In genomic region chr10:79404690-79405131, GRCh38 we compare ENCODE assay signal across 13 cellular contexts. TPM values are rescaled to one million over a fixed set of nuclear protein-coding genes. Genes with fewer than 3 reads are reported as not detected.
DNase-seq lines count a peak whose midpoint lies in the region; ATAC-seq and TF ChIP-seq lines count a peak whose summit lies in the region.
"Had no signal": no experiment of that assay in that cellular context is flagged by ENCODE, and none has a peak within 500 bp of the region (broad histone marks: within the 10 kb centered on the region; RNA-seq: fewer than 3 reads in every experiment).

No MANE protein-coding gene starts in this region.

- H3K9me2 ChIP-seq in GM23248 (ENCODE audit: insufficient read depth): no peaks in the 10 kb centered on the region

- DNase-seq in GM23248 (no peak), caudate nucleus (lab: John Stamatoyannopoulos, UW) (no peak), left lung (peak; percentile 29 to 34), sciatic nerve (ENCODE audit: low spot score) (peak; percentile 53), NCI-H187 (lab: John Stamatoyannopoulos, UW) (no peak), glomerular visceral epithelial cell (ENCODE audit: extremely low spot score) (no peak)
- DNase-seq: activated T-cell treated with anti-CD3 and anti-CD28 coated beads, Interleukin-2, amount 50 U/mL, for 1 hour; DMS79; NCI-H1694 treated with DMSO at 0.1 percent for 48 hours had no signal

- TF ChIP-seq CTCF in left lung (IDR thresholded peaks at IDR 0.05): no peak

- peak overlapping the region; percentile 62 for H3K4me2 ChIP-seq in GM23248 (ENCODE audit: unreplicated experiment)

- peaks cover 32% of the 10 kb centered on the region for H3F3A ChIP-seq in GM23248 (ENCODE audit: insufficient read depth)

- no peaks in the 10 kb centered on the region for H3K9me3 ChIP-seq in GM23248 (ENCODE audit: low read depth)
- no peaks in the 10 kb centered on the region for H3K9me3 ChIP-seq in left lung

- peaks cover 82% of the 10 kb centered on the region for H3K4me1 ChIP-seq in GM23248 (ENCODE audit: insufficient read depth)
- H3K4me1 ChIP-seq in left lung: peaks cover 66 to 88% of the 10 kb centered on the region in 2 donors

- no peaks in the 10 kb centered on the region for H3K27me3 ChIP-seq in GM23248 (replicated peaks; ENCODE audit: insufficient read depth)
- H3K27me3 ChIP-seq in left lung: peaks cover 0 to 16% of the 10 kb centered on the region in 2 donors

- H4K20me1 ChIP-seq in GM23248 (ENCODE audit: insufficient read depth): no peaks in the 10 kb centered on the region

- H3K4me3 ChIP-seq in GM23248: peak overlapping the region; percentile 23
- no peak overlapping the region for H3K4me3 ChIP-seq in left lung

- WGBS in GM23248 (ENCODE audit: low coverage in 1 of 2, low lambda C conversion rate in 2 of 2, missing lambda C conversion rate in 2 of 2), 2 experiments: 61 to 71% methylated on average over 5 of the region's 5 CpGs

- no peak overlapping the region for H2AFZ ChIP-seq in GM23248

- H3K79me2 ChIP-seq in GM23248 (ENCODE audit: insufficient read depth): peaks cover 56% of the 10 kb centered on the region

- H3K27ac ChIP-seq in GM23248: peak overlapping the region; percentile 57
- H3K27ac ChIP-seq in caudate nucleus (ENCODE audit: low read depth, low read length): peak overlapping the region; percentile 98
- H3K27ac ChIP-seq in left lung: peak overlapping the region; percentile 26 to 79

- in situ Hi-C loops in GM23248 (cut with MboI): no loop called here

- 0 out of 2 replicates have a peak, but pooled peaks cover 3% of the 10 kb centered on the region for H3K36me3 ChIP-seq in GM23248 (ENCODE audit: low read depth)
- no peaks in the 10 kb centered on the region for H3K36me3 ChIP-seq in left lung

- peak overlapping the region; percentile 54; the same call in 1 of the 2 replicates for H3K9ac ChIP-seq in GM23248

- intact Hi-C loops in left lung (cut with DNase I) (loop anchor here in 1 of 2 donors (5.0 kb wide), 1 partner anchor 38 kb away; no protein-coding TSS in a partner anchor), sciatic nerve (cut with DNase I) (loop anchor here (5.0 kb wide), 1 partner anchor 38 kb away; no protein-coding TSS in a partner anchor)

- no peak for ATAC-seq in left lung
- ATAC-seq in sciatic nerve: no peak
- ATAC-seq in HG03139 (IDR thresholded peaks at IDR 0.05; ENCODE audit: unreplicated experiment): no peak
- no peak for ATAC-seq in HG03354 (IDR thresholded peaks at IDR 0.05; ENCODE audit: poor library complexity, severe bottlenecking, unreplicated experiment)
- ATAC-seq: activated CD4-positive, CD25-positive, alpha-beta regulatory T cell treated with anti-CD3 and anti-CD28 coated beads, Interleukin-2, amount 50 U/mL, for 24 hours; SK-N-SH treated with all-trans-retinoic acid at 6 μM for 48 hours had no signal

RNA-seq across cellular contexts. Expression of gene ZCCHC24, which starts 40.7 kb away (rescaled TPM):
- 30.3 and 34.0 TPM in 2 replicates for total RNA-seq in GM23248 (2014; rRNA removed; shearing (Covaris generic))
- 29.3 and 30.4 TPM in 2 replicates for polyA plus RNA-seq in GM23248 (2016; fragmentation: Nextera tagmentation; extraction: Ambion mirVana)
- 10 to 100 TPM; 31.2 to 42.4 TPM for total RNA-seq in left lung
- 150 TPM for total RNA-seq in sciatic nerve

RNA-seq across cellular contexts. Expression of gene PPIF, which starts 57.4 kb away (rescaled TPM):
- 18.7 and 24.6 TPM in 2 replicates for total RNA-seq in GM23248 (2014; rRNA removed; shearing (Covaris generic))
- polyA plus RNA-seq in GM23248 (2016; fragmentation: Nextera tagmentation; extraction: Ambion mirVana): 45.5 and 50.8 TPM in 2 replicates
- total RNA-seq in left lung (10 to 100 TPM; 32.9 to 75.6 TPM), sciatic nerve (18.8 TPM)

Comparison
In these comparisons a context has a peak if more than half of its experiments do, and no peak if none do; other contexts are left out.
1. DNase-seq: peak in left lung (2 of 2) and sciatic nerve (single experiment); none in GM23248 (single experiment), caudate nucleus (0 of 61), NCI-H187 (0 of 2) and glomerular visceral epithelial cell (single experiment).
2. Peak in every context shown above with its lines, with median percentiles within 50 percentile points of each other: H3K27ac ChIP-seq.